9 cellular contexts compared by ENCODE assay signal in genomic region chr9:70415041-70415440, GRCh38. TPM values are rescaled to one million over a fixed set of nuclear protein-coding genes. Genes with fewer than 3 reads are reported as not detected.
DNase-seq lines count a peak whose midpoint lies in the region; ATAC-seq and TF ChIP-seq lines count a peak whose summit lies in the region.
"Had no signal": no experiment of that assay in that cellular context is flagged by ENCODE, and none has a peak within 500 bp of the region (broad histone marks: within the 10 kb centered on the region; RNA-seq: fewer than 3 reads in every experiment).

No MANE protein-coding gene starts in this region.

- H3K27ac ChIP-seq in right atrium auricular region (peak overlapping the region; percentile 100), urinary bladder (ENCODE audit: low read depth) (peak overlapping the region; percentile 46)
- H3K27ac ChIP-seq in naive thymus-derived CD4-positive, alpha-beta T cell (ENCODE audit: low read depth, low read length), result peak overlapping the region; percentile 99

- H3K36me3 ChIP-seq in right atrium auricular region (no peaks in the 10 kb centered on the region), urinary bladder (ENCODE audit: insufficient read depth) (no peaks in the 10 kb centered on the region)
- peaks cover 0 to 14% (median 0%) of the 10 kb centered on the region in 3 experiments for H3K36me3 ChIP-seq in naive thymus-derived CD4-positive, alpha-beta T cell (ENCODE audit: control insufficient read depth in 2 of 3, insufficient read depth in 3 of 3, low read length in 3 of 3)
- H3K36me3 ChIP-seq: SJCRH30 had no signal

- CTCF ChIA-PET in naive thymus-derived CD4-positive, alpha-beta T cell (lab: Charles Lee), result no interaction called here

- peak overlapping the region; percentile 71 to 83 for H3K4me3 ChIP-seq in right atrium auricular region
- peak overlapping the region; percentile 70 for H3K4me3 ChIP-seq in choroid plexus epithelial cell (ENCODE audit: low read depth, low read length)
- no peak overlapping the region for H3K4me3 ChIP-seq in naive thymus-derived CD4-positive, alpha-beta T cell (ENCODE audit: low read length)
- H3K4me3 ChIP-seq in urinary bladder (ENCODE audit: low read depth, low read length), result no peak overlapping the region

- H3K27me3 ChIP-seq in right atrium auricular region, result no peaks in the 10 kb centered on the region
- no peaks in the 10 kb centered on the region for H3K27me3 ChIP-seq in naive thymus-derived CD4-positive, alpha-beta T cell (ENCODE audit: control insufficient read depth in 2 of 2, insufficient read depth in 2 of 2, low read length in 2 of 2)
- H3K27me3 ChIP-seq: SJCRH30 had no signal

- peaks cover 0 to 14% (median 0%) of the 10 kb centered on the region in 11 donors for H3K9me3 Mint-ChIP-seq in naive thymus-derived CD4-positive, alpha-beta T cell

- ATAC-seq in Right ventricle myocardium superior (ENCODE audit: poor library complexity), result no peak
- no peak for ATAC-seq in naive thymus-derived CD4-positive, alpha-beta T cell
- ATAC-seq in HG03139 (IDR thresholded peaks at IDR 0.05; ENCODE audit: unreplicated experiment), result no peak

- H3K27me3 Mint-ChIP-seq in naive thymus-derived CD4-positive, alpha-beta T cell, result peaks cover 0 to 4% (median 0%) of the 10 kb centered on the region in 5 donors

- POLR2A ChIA-PET in naive thymus-derived CD4-positive, alpha-beta T cell (lab: Charles Lee), result interaction anchor here (0.9 to 2.7 kb wide), 16 partner anchors 9 to 187 kb away, joined by 3 to 16 read pairs (median 8); no protein-coding TSS in a partner anchor

- peaks cover 0 to 7% (median 3%) of the 10 kb centered on the region in 5 donors for H3K36me3 Mint-ChIP-seq in naive thymus-derived CD4-positive, alpha-beta T cell

- H3K4me1 Mint-ChIP-seq in naive thymus-derived CD4-positive, alpha-beta T cell, result peaks cover 12 to 62% (median 35%) of the 10 kb centered on the region in 7 donors

- no peak for TF ChIP-seq CTCF in right atrium auricular region (IDR thresholded peaks at IDR 0.05)
- TF ChIP-seq CTCF in choroid plexus epithelial cell (conservative IDR thresholded peaks at IDR 0.05; ENCODE audit: low read depth, low read length), result no peak

- H3K27ac Mint-ChIP-seq in naive thymus-derived CD4-positive, alpha-beta T cell, result peak overlapping the region; percentile 69 to 100 (median 99)

- peak overlapping the region in 8 of 10 donors; percentile 39 to 100 (median 94) for H3K4me3 Mint-ChIP-seq in naive thymus-derived CD4-positive, alpha-beta T cell

- 53% methylated on average over 2 of the region's 2 CpGs for WGBS in urinary bladder

- no peaks in the 10 kb centered on the region for H3K9me3 ChIP-seq in right atrium auricular region
- no peaks in the 10 kb centered on the region for H3K9me3 ChIP-seq in naive thymus-derived CD4-positive, alpha-beta T cell (ENCODE audit: control insufficient read depth in 2 of 3, low read length in 3 of 3)
- H3K9me3 ChIP-seq: SJCRH30 had no signal

- H3K4me1 ChIP-seq in right atrium auricular region, result peaks cover 0 to 40% of the 10 kb centered on the region in 2 donors
- H3K4me1 ChIP-seq in naive thymus-derived CD4-positive, alpha-beta T cell (ENCODE audit: control insufficient read depth in 2 of 2, insufficient read depth in 2 of 2, low read length in 2 of 2), result peaks cover 33 to 34% of the 10 kb centered on the region in 2 donors
- no peaks in the 10 kb centered on the region for H3K4me1 ChIP-seq in urinary bladder (ENCODE audit: insufficient read depth)

- intact Hi-C loops in Right ventricle myocardium superior (cut with DNase I), result loop anchor here (10.0 kb wide), 1 partner anchor 60 kb away; no protein-coding TSS in a partner anchor
- intact Hi-C loops in naive thymus-derived CD4-positive, alpha-beta T cell (cut with micrococcal nuclease), result loop anchor here (5.0 to 10.0 kb wide), 3 partner anchors 590 to 1382 kb away; partner anchors contain the start of genes CFAP95 (in 1 of the 2) and TJP2 (in 1 of the 2)

- DNase-seq in right atrium auricular region (ENCODE audit: low spot score) (no peak), Right ventricle myocardium superior (no peak), choroid plexus epithelial cell (ENCODE audit: low read depth) (no peak), NCI-H2081 treated with DMSO at 0.1 percent for 48 hours (lab: John Stamatoyannopoulos, UW) (no peak), NCI-H82 (lab: John Stamatoyannopoulos, UW) (no peak)
- no peak for DNase-seq in naive thymus-derived CD4-positive, alpha-beta T cell
- DNase-seq: SJCRH30 had no signal

RNA-seq across cellular contexts. Expression of gene KLF9, which starts 0.6 kb away (rescaled TPM):
- 10 to 100 TPM; 74.1 to 76.7 TPM for total RNA-seq in right atrium auricular region
- total RNA-seq in Right ventricle myocardium superior, result 50.9 TPM
- 10 to 100 TPM; 12.6 to 96.7 (median 23.3) TPM for total RNA-seq in naive thymus-derived CD4-positive, alpha-beta T cell
- 1 to 10 TPM; 2.3 to 3.5 TPM for polyA plus RNA-seq in naive thymus-derived CD4-positive, alpha-beta T cell
- 15.4 TPM for total RNA-seq in urinary bladder
- polyA plus RNA-seq in urinary bladder, result 97.7 TPM

Comparison
In these comparisons a context has a peak if more than half of its experiments do, and no peak if none do; other contexts are left out.
1. H3K27ac ChIP-seq: peak in every context shown above with its lines; median percentile 100 in right atrium auricular region; 99 in naive thymus-derived CD4-positive, alpha-beta T cell; 46 in urinary bladder.
2. H3K4me3 ChIP-seq: peak in right atrium auricular region (2 of 2) and choroid plexus epithelial cell (single experiment); none in naive thymus-derived CD4-positive, alpha-beta T cell (single experiment) and urinary bladder (single experiment).